In the genomic region with DNA sequence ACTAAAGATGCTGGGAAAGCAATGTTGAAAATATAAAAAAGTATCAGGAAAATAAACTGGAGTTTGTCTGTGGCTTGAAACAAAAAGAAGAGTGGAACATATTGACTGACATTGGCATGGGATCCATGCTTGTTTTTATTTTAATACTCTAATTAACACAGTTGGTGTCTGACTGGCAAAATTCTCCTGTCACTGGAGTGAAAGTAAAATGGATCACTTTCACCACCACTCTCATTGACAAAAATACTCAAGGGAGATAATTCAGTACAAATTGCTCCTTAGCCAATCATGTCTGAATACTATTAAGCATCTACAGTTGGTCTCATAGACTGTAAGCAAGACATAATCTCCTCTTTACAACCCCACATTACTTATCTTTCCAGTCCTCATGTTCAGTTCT, we compare ENCODE assay signal across 32 cellular contexts.
"Had no signal": no experiment of that assay in that cellular context is flagged by ENCODE, and none has a peak within 500 bp of the region (broad histone marks: within the 10 kb centered on the region; RNA-seq: fewer than 3 reads in every experiment).

No MANE protein-coding gene starts in this region.

- H3K27me3 ChIP-seq: adrenal gland, ascending aorta, body of pancreas, brain microvascular endothelial cell, breast epithelium, cardiac muscle cell had no signal

- FAIRE-seq: astrocyte, bronchial epithelial cell had no signal

- H3K27ac ChIP-seq: adrenal gland, ascending aorta, body of pancreas, brain microvascular endothelial cell, breast epithelium, cardiac muscle cell had no signal

- H3K36me3 ChIP-seq: adrenal gland, ascending aorta, brain microvascular endothelial cell, breast epithelium, cardiac muscle cell had no signal

- H3K9me3 ChIP-seq: adrenal gland, ascending aorta had no signal

- H3K4me3 ChIP-seq: adrenal gland, ascending aorta, body of pancreas, breast epithelium, cardiac muscle cell had no signal

- DNase-seq: activated effector memory CD4-positive, alpha-beta T cell treated with anti-CD3 and anti-CD28 coated beads, Interleukin-2, amount 50 U/mL, for 16 hours; activated effector memory CD4-positive, alpha-beta T cell treated with Interleukin-2 at 50 U/mL for 16 hours; activated gamma-delta T cell; activated gamma-delta T cell treated with Interleukin-2 at 50 U/mL for 16 hours; activated naive CD4-positive, alpha-beta T cell; activated naive CD4-positive, alpha-beta T cell treated with anti-CD3 and anti-CD28 coated beads for 36 hours; activated naive CD4-positive, alpha-beta T cell treated with anti-CD3 and anti-CD28 coated beads, Interleukin-2, amount 10 ng/mL, durations not matched to agents 7 days and 5 days; activated naive CD4-positive, alpha-beta T cell treated with anti-CD3 and anti-CD28 coated beads, Interleukin-2, amount 50 U/mL, for 16 hours; activated naive CD4-positive, alpha-beta T cell treated with Interleukin-2 at 50 U/mL for 16 hours; activated naive CD8-positive, alpha-beta T cell treated with anti-CD3 and anti-CD28 coated beads for 36 hours; activated naive CD8-positive, alpha-beta T cell treated with anti-CD3 and anti-CD28 coated beads, Interleukin-2, amount 10 ng/mL, durations not matched to agents 7 days and 5 days; activated naive CD8-positive, alpha-beta T cell treated with anti-CD3 and anti-CD28 coated beads, Interleukin-2, amount 50 U/mL, for 24 hours; activated T-cell treated with anti-CD3 and anti-CD28 coated beads, Interleukin-2, amount 50 U/mL, for 1 hour; activated T-cell treated with anti-CD3 and anti-CD28 coated beads, Interleukin-2, amount 50 U/mL, for 24 hours; activated T-cell treated with anti-CD3 and anti-CD28 coated beads, Interleukin-2, amount 50 U/mL, for 4 hours; activated T-cell treated with anti-CD3 and anti-CD28 coated beads, Interleukin-2, amount 50 U/mL, for 48 hours; activated T-cell treated with anti-CD3 and anti-CD28 coated beads, Interleukin-2, amount 50 U/mL, for 72 hours; adrenal gland; amniotic stem cell; amygdala; anterior cingulate cortex; aorta; body of pancreas; brain microvascular endothelial cell; caudate nucleus; central memory CD4-positive, alpha-beta T cell; cerebellar nuclear complex had no signal

- H3K4me1 ChIP-seq: adrenal gland, ascending aorta, body of pancreas, breast epithelium had no signal
